19 cellular contexts compared by ENCODE assay signal in the genomic region with DNA sequence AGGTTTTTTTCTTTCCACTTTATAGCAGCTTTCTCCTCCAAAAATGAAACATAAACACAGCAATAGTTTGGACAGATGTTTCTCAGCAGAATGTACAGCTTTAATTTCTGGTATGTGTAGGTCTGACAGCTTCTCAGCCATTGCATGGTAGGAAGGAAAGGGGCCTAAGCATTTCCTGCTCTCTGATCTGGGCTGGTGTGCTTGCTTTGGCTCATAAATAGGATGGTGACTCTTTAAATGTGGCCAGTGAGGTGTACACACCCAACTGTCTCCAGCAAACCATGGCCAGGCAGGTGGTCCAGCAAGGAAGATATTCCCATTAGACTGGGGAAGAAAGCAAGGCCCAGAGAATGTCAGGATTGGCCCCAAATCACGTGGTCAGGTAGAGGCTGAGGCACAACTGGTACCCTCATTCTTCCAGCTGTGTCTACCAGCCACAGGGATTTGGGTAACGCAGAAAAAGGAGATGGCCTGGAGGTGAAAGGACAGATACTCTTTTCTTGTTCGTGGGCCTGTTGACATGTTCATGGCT. TPM values are rescaled to one million over a fixed set of nuclear protein-coding genes. Genes with fewer than 3 reads are reported as not detected.
DNase-seq lines count a peak whose midpoint lies in the region; ATAC-seq and TF ChIP-seq lines count a peak whose summit lies in the region.
"Had no signal": no experiment of that assay in that cellular context is flagged by ENCODE, and none has a peak within 500 bp of the region (broad histone marks: within the 10 kb centered on the region; RNA-seq: fewer than 3 reads in every experiment).

No MANE protein-coding gene starts in this region.

- H3K9me3 Mint-ChIP-seq in activated naive CD8-positive, alpha-beta T cell treated with anti-CD3 and anti-CD28 coated beads, Interleukin-2, amount 10 ng/mL, durations not matched to agents 7 days and 5 days, result no peaks in the 10 kb centered on the region
- H3K9me3 Mint-ChIP-seq in activated naive CD8-positive, alpha-beta T cell treated with anti-CD3 and anti-CD28 coated beads for 36 hours, result no peaks in the 10 kb centered on the region
- H3K9me3 Mint-ChIP-seq in activated CD8-positive, alpha-beta memory T cell treated with anti-CD3 and anti-CD28 coated beads, Interleukin-2, amount 10 ng/mL, durations not matched to agents 7 days and 5 days (ENCODE audit: low read depth), result no peaks in the 10 kb centered on the region
- H3K9me3 Mint-ChIP-seq: activated B cell treated with CpG ODN at 0.5 μM for 24 hours, IgD-negative memory B cell had no signal

- H3K27ac Mint-ChIP-seq in activated naive CD8-positive, alpha-beta T cell treated with anti-CD3 and anti-CD28 coated beads, Interleukin-2, amount 10 ng/mL, durations not matched to agents 7 days and 5 days, result peak overlapping the region; percentile 92
- H3K27ac Mint-ChIP-seq in activated naive CD8-positive, alpha-beta T cell treated with anti-CD3 and anti-CD28 coated beads for 36 hours, result no peak overlapping the region
- H3K27ac Mint-ChIP-seq in activated CD8-positive, alpha-beta memory T cell treated with anti-CD3 and anti-CD28 coated beads, Interleukin-2, amount 10 ng/mL, durations not matched to agents 7 days and 5 days, result peak overlapping the region; percentile 54
- H3K27ac Mint-ChIP-seq: activated B cell treated with CpG ODN at 0.5 μM for 24 hours; activated T-cell treated with anti-CD3 and anti-CD28 coated beads, Interleukin-2, amount 50 U/mL, for 72 hours; IgD-negative memory B cell; progenitor cell of endocrine pancreas had no signal

- H3K27me3 Mint-ChIP-seq in activated naive CD8-positive, alpha-beta T cell treated with anti-CD3 and anti-CD28 coated beads, Interleukin-2, amount 10 ng/mL, durations not matched to agents 7 days and 5 days, result peaks cover 3% of the 10 kb centered on the region
- H3K27me3 Mint-ChIP-seq in activated naive CD8-positive, alpha-beta T cell treated with anti-CD3 and anti-CD28 coated beads for 36 hours, result peaks cover 3% of the 10 kb centered on the region
- peaks cover 3% of the 10 kb centered on the region for H3K27me3 Mint-ChIP-seq in activated CD8-positive, alpha-beta memory T cell treated with anti-CD3 and anti-CD28 coated beads, Interleukin-2, amount 10 ng/mL, durations not matched to agents 7 days and 5 days
- H3K27me3 Mint-ChIP-seq: activated B cell treated with CpG ODN at 0.5 μM for 24 hours, progenitor cell of endocrine pancreas had no signal

- H3K27me3 ChIP-seq in vagina, result no peaks in the 10 kb centered on the region
- H3K27me3 ChIP-seq: esophagus squamous epithelium, uterus had no signal

- CTCF ChIA-PET in activated CD8-positive, alpha-beta memory T cell treated with anti-CD3 and anti-CD28 coated beads, Interleukin-2, amount 10 ng/mL, durations not matched to agents 7 days and 5 days (lab: Charles Lee), result interaction anchor here (0.9 to 2.1 kb wide), 4 partner anchors 11 to 175 kb away, joined by 3 to 11 read pairs (median 4); no protein-coding TSS in a partner anchor

- H3K36me3 ChIP-seq in vagina, result no peaks in the 10 kb centered on the region
- H3K36me3 ChIP-seq: esophagus squamous epithelium, left ventricle myocardium inferior, uterus had no signal

- peak; percentile 92 for ATAC-seq in activated naive CD8-positive, alpha-beta T cell treated with anti-CD3 and anti-CD28 coated beads, Interleukin-2, amount 10 ng/mL, durations not matched to agents 7 days and 5 days (ENCODE audit: low read depth)
- ATAC-seq in activated CD8-positive, alpha-beta memory T cell treated with anti-CD3 and anti-CD28 coated beads, Interleukin-2, amount 10 ng/mL, durations not matched to agents 7 days and 5 days, result no peak
- no peak for ATAC-seq in HG03025 (IDR thresholded peaks at IDR 0.05; ENCODE audit: low FRiP score, unreplicated experiment)
- no peak for ATAC-seq in GM21825 (IDR thresholded peaks at IDR 0.05; ENCODE audit: unreplicated experiment)
- ATAC-seq: HCT116; stimulated activated naive CD8-positive, alpha-beta T cell treated with anti-CD3 and anti-CD28 coated beads, Interleukin-15, Interleukin-2, amounts not matched to agents 100 U/mL and 50 U/mL, for 24 hours had no signal

- TF ChIP-seq CTCF in fibroblast of villous mesenchyme (IDR thresholded peaks at IDR 0.05; ENCODE audit: insufficient read depth, low read depth, low read length) (no peak), vagina (IDR thresholded peaks at IDR 0.05) (no peak)

- peaks cover 7% of the 10 kb centered on the region for H3K36me3 Mint-ChIP-seq in activated naive CD8-positive, alpha-beta T cell treated with anti-CD3 and anti-CD28 coated beads, Interleukin-2, amount 10 ng/mL, durations not matched to agents 7 days and 5 days
- no peaks in the 10 kb centered on the region for H3K36me3 Mint-ChIP-seq in activated naive CD8-positive, alpha-beta T cell treated with anti-CD3 and anti-CD28 coated beads for 36 hours
- no peaks in the 10 kb centered on the region for H3K36me3 Mint-ChIP-seq in activated CD8-positive, alpha-beta memory T cell treated with anti-CD3 and anti-CD28 coated beads, Interleukin-2, amount 10 ng/mL, durations not matched to agents 7 days and 5 days
- H3K36me3 Mint-ChIP-seq: IgD-negative memory B cell had no signal

- no peak for TF ChIP-seq POLR2A in vagina (IDR thresholded peaks at IDR 0.05)

- H3K27ac ChIP-seq in vagina, result no peak overlapping the region
- H3K27ac ChIP-seq: esophagus squamous epithelium, left ventricle myocardium inferior had no signal

- H3K4me3 Mint-ChIP-seq in activated naive CD8-positive, alpha-beta T cell treated with anti-CD3 and anti-CD28 coated beads, Interleukin-2, amount 10 ng/mL, durations not matched to agents 7 days and 5 days, result peak overlapping the region; percentile 28
- no peak overlapping the region for H3K4me3 Mint-ChIP-seq in activated naive CD8-positive, alpha-beta T cell treated with anti-CD3 and anti-CD28 coated beads for 36 hours
- H3K4me3 Mint-ChIP-seq in activated CD8-positive, alpha-beta memory T cell treated with anti-CD3 and anti-CD28 coated beads, Interleukin-2, amount 10 ng/mL, durations not matched to agents 7 days and 5 days, result no peak overlapping the region
- H3K4me3 Mint-ChIP-seq: activated B cell treated with CpG ODN at 0.5 μM for 24 hours; activated T-cell treated with anti-CD3 and anti-CD28 coated beads, Interleukin-2, amount 50 U/mL, for 72 hours; IgD-negative memory B cell had no signal

- H3K4me1 ChIP-seq in vagina, result peaks cover 18% of the 10 kb centered on the region
- H3K4me1 ChIP-seq: uterus had no signal

- H3K9me3 ChIP-seq in vagina, result no peaks in the 10 kb centered on the region
- H3K9me3 ChIP-seq: esophagus squamous epithelium, left ventricle myocardium inferior, uterus had no signal

- H3K4me3 ChIP-seq in fibroblast of villous mesenchyme (ENCODE audit: low read depth, low read length) (no peak overlapping the region), vagina (no peak overlapping the region)
- H3K4me3 ChIP-seq: esophagus squamous epithelium, left ventricle myocardium inferior, uterus had no signal

- DNase-seq in activated naive CD8-positive, alpha-beta T cell treated with anti-CD3 and anti-CD28 coated beads, Interleukin-2, amount 10 ng/mL, durations not matched to agents 7 days and 5 days, result peak; percentile 33
- no peak for DNase-seq in activated naive CD8-positive, alpha-beta T cell treated with anti-CD3 and anti-CD28 coated beads for 36 hours
- DNase-seq in activated CD8-positive, alpha-beta memory T cell treated with anti-CD3 and anti-CD28 coated beads, Interleukin-2, amount 10 ng/mL, durations not matched to agents 7 days and 5 days, result peak; percentile 34
- peak; percentile 68 for DNase-seq in fibroblast of villous mesenchyme (ENCODE audit: low read depth)
- peak; percentile 52 for DNase-seq in vagina (ENCODE audit: extremely low spot score in 2 of 2)
- no peak for DNase-seq in Ammon's horn (ENCODE audit: low spot score)
- DNase-seq: activated B cell treated with CpG ODN at 0.5 μM for 24 hours; activated T-cell treated with anti-CD3 and anti-CD28 coated beads, Interleukin-2, amount 50 U/mL, for 72 hours; aorta; esophagus squamous epithelium; left ventricle myocardium inferior; NCI-H1092; stimulated activated naive CD8-positive, alpha-beta T cell treated with anti-CD3 and anti-CD28 coated beads, Interleukin-15, Interleukin-2, amounts not matched to agents 100 U/mL and 50 U/mL, for 24 hours had no signal

- POLR2A ChIA-PET in activated naive CD8-positive, alpha-beta T cell treated with anti-CD3 and anti-CD28 coated beads, Interleukin-2, amount 10 ng/mL, durations not matched to agents 7 days and 5 days (lab: Charles Lee), result interaction anchor here (0.8 to 1.2 kb wide), 4 partner anchors 51 to 102 kb away, joined by 3 to 6 read pairs (median 4); a partner anchor contains a TSS

- H3K4me1 Mint-ChIP-seq in activated naive CD8-positive, alpha-beta T cell treated with anti-CD3 and anti-CD28 coated beads, Interleukin-2, amount 10 ng/mL, durations not matched to agents 7 days and 5 days, result peaks cover 23% of the 10 kb centered on the region
- H3K4me1 Mint-ChIP-seq in activated naive CD8-positive, alpha-beta T cell treated with anti-CD3 and anti-CD28 coated beads for 36 hours, result peaks cover 9% of the 10 kb centered on the region
- peaks cover 13% of the 10 kb centered on the region for H3K4me1 Mint-ChIP-seq in activated CD8-positive, alpha-beta memory T cell treated with anti-CD3 and anti-CD28 coated beads, Interleukin-2, amount 10 ng/mL, durations not matched to agents 7 days and 5 days

- intact Hi-C loops in vagina (cut with DNase I), result no loop called here

RNA-seq across cellular contexts. Expression of a gene that starts 52.1 kb away (rescaled TPM):
- under 1 TPM; 0.57 to 0.61 TPM for total RNA-seq in activated naive CD8-positive, alpha-beta T cell treated with anti-CD3 and anti-CD28 coated beads, Interleukin-2, amount 10 ng/mL, durations not matched to agents 7 days and 5 days
- total RNA-seq in activated naive CD8-positive, alpha-beta T cell treated with anti-CD3 and anti-CD28 coated beads for 36 hours, result 1 to 10 TPM; 1.7 to 1.8 TPM
- under 1 TPM in 1 of 2 experiments, not detected in 1; 0.02 TPM for total RNA-seq in activated CD8-positive, alpha-beta memory T cell treated with anti-CD3 and anti-CD28 coated beads, Interleukin-2, amount 10 ng/mL, durations not matched to agents 7 days and 5 days
- total RNA-seq in fibroblast of villous mesenchyme (87.7 and 159 TPM in 2 replicates), vagina (15.5 TPM)
- total RNA-seq: activated B cell treated with CpG ODN at 0.5 μM for 24 hours, progenitor cell of endocrine pancreas had no signal

Comparison
In these comparisons a context has a peak if more than half of its experiments do, and no peak if none do; other contexts are left out.
1. DNase-seq: peak in activated naive CD8-positive, alpha-beta T cell treated with anti-CD3 and anti-CD28 coated beads, Interleukin-2, amount 10 ng/mL, durations not matched to agents 7 days and 5 days (single experiment), activated CD8-positive, alpha-beta memory T cell treated with anti-CD3 and anti-CD28 coated beads, Interleukin-2, amount 10 ng/mL, durations not matched to agents 7 days and 5 days (single experiment), fibroblast of villous mesenchyme (single experiment) and vagina (2 of 2); none in activated naive CD8-positive, alpha-beta T cell treated with anti-CD3 and anti-CD28 coated beads for 36 hours (single experiment) and Ammon's horn (single experiment).